9 cellular contexts compared by ENCODE assay signal in the genomic region with DNA sequence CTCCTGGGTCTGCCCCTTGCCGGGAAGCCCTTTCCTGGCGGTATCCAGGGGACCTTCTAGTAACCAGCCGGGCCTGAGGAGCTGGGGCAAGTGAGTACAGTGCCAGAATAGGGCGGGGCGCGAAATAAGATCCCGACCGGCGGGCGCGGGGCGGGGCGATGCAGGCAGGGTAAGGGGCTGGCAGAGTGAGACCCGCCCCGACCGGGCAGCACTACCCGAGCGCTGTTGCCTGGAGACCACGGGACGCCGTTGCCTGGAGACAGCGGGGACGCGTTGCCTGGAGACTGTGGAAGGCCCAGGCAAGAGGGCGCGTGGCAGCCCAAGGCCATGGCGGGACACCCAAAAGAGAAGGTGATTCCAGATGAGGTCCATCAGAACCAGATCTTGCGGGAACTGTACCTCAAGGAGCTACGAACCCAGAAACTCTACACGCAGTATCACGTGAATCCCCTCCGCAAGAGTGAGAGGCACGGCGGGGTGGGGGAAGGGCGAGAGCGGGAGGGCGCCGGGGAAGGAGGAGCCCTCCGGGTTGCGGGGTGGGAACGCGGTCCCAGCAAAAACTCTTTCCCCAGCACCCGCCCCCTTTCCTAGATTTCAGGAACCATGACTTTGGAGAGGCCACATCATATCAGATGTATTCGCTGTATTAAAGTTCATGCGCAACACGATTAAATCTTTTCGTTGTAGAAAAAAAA. TPM values are rescaled to one million over a fixed set of nuclear protein-coding genes. Genes with fewer than 3 reads are reported as not detected.
DNase-seq lines count a peak whose midpoint lies in the region; ATAC-seq and TF ChIP-seq lines count a peak whose summit lies in the region.
"Had no signal": no experiment of that assay in that cellular context is flagged by ENCODE, and none has a peak within 500 bp of the region (broad histone marks: within the 10 kb centered on the region; RNA-seq: fewer than 3 reads in every experiment).

No MANE protein-coding gene starts in this region.

- intact Hi-C loops in breast epithelium (cut with DNase I; ENCODE audit: low total_unique reads): no loop called here
- intact Hi-C loops in gastrocnemius medialis (cut with DNase I; ENCODE audit: low total_unique reads): no loop called here

- H3K27ac ChIP-seq in SJSA1 (no peak overlapping the region), breast epithelium (peak overlapping the region; percentile 4 to 12), gastrocnemius medialis (no peak overlapping the region)
- H3K27ac ChIP-seq: neutrophil had no signal

- H3K9me3 ChIP-seq in SJSA1 (replicated peaks) (no peaks in the 10 kb centered on the region), breast epithelium (no peaks in the 10 kb centered on the region), iPS-18c (ENCODE audit: control insufficient read depth, insufficient read depth, low read length) (peaks cover 2% of the 10 kb centered on the region), gastrocnemius medialis (no peaks in the 10 kb centered on the region)
- H3K9me3 ChIP-seq: neutrophil had no signal

- TF ChIP-seq POLR2A in breast epithelium (IDR thresholded peaks at IDR 0.05) (no peak), gastrocnemius medialis (IDR thresholded peaks at IDR 0.05) (no peak)

- H3K4me3 ChIP-seq in SJSA1: peak overlapping the region; percentile 24
- peak overlapping the region; percentile 26 to 68 (median 44) for H3K4me3 ChIP-seq in breast epithelium
- H3K4me3 ChIP-seq in iPS-18c (ENCODE audit: insufficient read depth, low read depth, low read length): peak overlapping the region; percentile 21
- peak overlapping the region; percentile 24 to 55 (median 44) for H3K4me3 ChIP-seq in gastrocnemius medialis

- ATAC-seq in gastrocnemius medialis (no peak), HG02610 (IDR thresholded peaks at IDR 0.05; ENCODE audit: unreplicated experiment) (no peak), HG02885 (IDR thresholded peaks at IDR 0.05; ENCODE audit: poor library complexity, unreplicated experiment) (no peak)

- H3K4me1 ChIP-seq in SJSA1 (replicated peaks) (peaks cover 5% of the 10 kb centered on the region), breast epithelium (no peaks in the 10 kb centered on the region), gastrocnemius medialis (peaks cover 3 to 7% of the 10 kb centered on the region in 2 donors)

- no peaks in the 10 kb centered on the region for H3K36me3 ChIP-seq in SJSA1
- H3K36me3 ChIP-seq in breast epithelium: no peaks in the 10 kb centered on the region
- H3K36me3 ChIP-seq in gastrocnemius medialis: no peaks in the 10 kb centered on the region
- H3K36me3 ChIP-seq: neutrophil had no signal

- peaks cover 41% of the 10 kb centered on the region for H3K27me3 ChIP-seq in SJSA1 (replicated peaks)
- H3K27me3 ChIP-seq in breast epithelium: no peaks in the 10 kb centered on the region
- H3K27me3 ChIP-seq in gastrocnemius medialis: peaks cover 39 to 51% (median 47%) of the 10 kb centered on the region in 3 donors

- TF ChIP-seq CTCF in breast epithelium (IDR thresholded peaks at IDR 0.05): no peak
- no peak for TF ChIP-seq CTCF in gastrocnemius medialis (IDR thresholded peaks at IDR 0.05 in 4 of 5, conservative IDR thresholded peaks at IDR 0.05 in 1 of 5)

- DNase-seq in CD1c-positive myeloid dendritic cell (ENCODE audit: extremely low spot score): peak; percentile 11
- DNase-seq in Kasumi-1 (lab: John Stamatoyannopoulos, UW): peak; percentile 41 to 62
- DNase-seq in SJSA1 (ENCODE audit: low read depth in 1 of 2, low spot score in 2 of 2): peak; percentile 26 to 59
- peak; percentile 58 to 77 for DNase-seq in breast epithelium (ENCODE audit: low spot score in 2 of 2)
- no peak for DNase-seq in gastrocnemius medialis

- in situ Hi-C loops in gastrocnemius medialis (cut with MboI; ENCODE audit: low sequenced_read_pairs in 4 of 4): no loop called here

RNA-seq across cellular contexts. Expression of a gene that starts 24.3 kb away (rescaled TPM):
- 235 and 270 TPM in 2 replicates for total RNA-seq in SJSA1 (2014; rRNA removed; shearing (Covaris generic))
- total RNA-seq in breast epithelium (10 to 100 TPM; 34.9 to 61.6 (median 46.4) TPM), gastrocnemius medialis (10 to 100 TPM; 41.2 to 68.4 (median 59.1) TPM)

RNA-seq across cellular contexts. Expression of a gene that starts 24.4 kb away (rescaled TPM):
- 0.16 TPM in 1 of 2 replicates, not detected in the other for total RNA-seq in SJSA1 (2014; rRNA removed; shearing (Covaris generic))
- total RNA-seq in breast epithelium (under 1 TPM; 0.16 to 0.88 (median 0.66) TPM), gastrocnemius medialis (under 1 TPM in 2 of 4 donors, not detected in 2; 0.10 to 0.13 TPM)

Comparison
In these comparisons a context has a peak if more than half of its experiments do, and no peak if none do; other contexts are left out.
1. DNase-seq: peak in CD1c-positive myeloid dendritic cell (single experiment), Kasumi-1 (2 of 2), SJSA1 (2 of 2) and breast epithelium (2 of 2); none in gastrocnemius medialis (0 of 2).
2. H3K27ac ChIP-seq: peak in breast epithelium (2 of 2); none in SJSA1 (single experiment) and gastrocnemius medialis (0 of 4).
3. Peak in every context shown above with its lines, with median percentiles within 50 percentile points of each other: H3K4me3 ChIP-seq.